8 cellular contexts compared by ENCODE assay signal in the genomic region with DNA sequence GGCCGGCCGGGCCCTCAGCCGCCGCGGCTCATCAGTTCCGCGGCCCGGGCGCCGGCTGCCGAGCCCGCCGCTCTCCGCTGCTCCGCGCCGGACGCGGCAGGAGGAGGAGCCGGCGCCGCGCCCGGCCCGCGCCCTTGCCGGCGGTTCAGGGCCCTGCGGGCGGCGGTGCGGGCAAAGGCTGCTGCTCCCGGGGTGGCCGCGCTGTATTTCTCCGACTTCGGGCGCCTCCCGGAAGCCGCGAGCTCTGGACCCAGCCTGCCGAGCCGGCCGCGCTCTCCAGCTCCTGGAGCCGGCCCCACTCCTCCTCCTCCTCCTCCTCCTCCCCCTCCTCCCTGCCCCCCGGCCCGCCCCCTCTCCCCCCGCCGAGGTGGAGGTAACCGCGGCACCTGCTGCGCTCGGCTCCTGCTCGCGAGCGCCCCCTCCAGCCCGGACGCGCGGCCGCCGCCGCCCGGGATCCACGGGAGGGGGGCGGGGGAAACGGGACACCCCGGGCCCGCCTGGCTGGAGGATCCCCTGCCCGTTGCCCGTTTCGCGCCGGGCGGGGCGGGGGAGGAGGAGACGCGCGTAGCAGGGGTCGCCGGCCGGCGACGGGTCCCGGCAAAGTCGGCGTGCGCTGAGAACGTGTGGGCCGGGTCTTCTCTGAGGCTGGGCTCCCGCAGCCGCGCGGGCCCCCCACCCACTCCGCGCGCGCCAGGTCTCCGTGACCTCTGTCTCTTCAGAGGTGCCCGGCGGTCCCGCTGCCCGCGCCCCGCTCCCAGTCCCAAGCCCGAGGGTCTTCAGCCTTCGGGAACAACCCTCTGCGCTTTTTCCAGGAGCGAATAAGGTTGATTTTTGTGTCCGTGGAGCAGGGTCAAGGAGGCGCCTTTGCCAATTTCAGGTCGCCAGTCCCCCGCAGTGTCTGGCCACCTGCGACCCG. TPM values are rescaled to one million over a fixed set of nuclear protein-coding genes. Genes with fewer than 3 reads are reported as not detected.
DNase-seq lines count a peak whose midpoint lies in the region; ATAC-seq, FAIRE-seq and TF ChIP-seq lines count a peak whose summit lies in the region.

TSS of gene SLC22A23 (minus strand) at position 257 of the 916 bp plus-strand sequence. CDS start 491 bp downstream, outside the sequence.

- peak within 1 kb of the TSS; percentile 15 for H3K27ac Mint-ChIP-seq in activated naive CD8-positive, alpha-beta T cell treated with anti-CD3 and anti-CD28 coated beads for 36 hours

- intact Hi-C loops in left cardiac atrium (cut with DNase I), result loop anchor here in 1 of 2 donors (10.0 kb wide), 2 partner anchors 162 to 278 kb away; no protein-coding TSS in a partner anchor
- intact Hi-C loops in posterior cingulate gyrus (cut with DNase I), result loop anchor here (5.0 to 10.0 kb wide), 2 partner anchors 175 to 278 kb away; no protein-coding TSS in a partner anchor
- intact Hi-C loops in transverse colon (cut with DNase I; ENCODE audit: low total_unique reads), result loop anchor here (10.0 kb wide), 1 partner anchor 102 kb away; no protein-coding TSS in a partner anchor

- in situ Hi-C loops in transverse colon (cut with MboI; ENCODE audit: low pct_ligation_motif_present in 1 of 4, low pct_unique_long_range_greater_than_20kb in 1 of 4, low sequenced_read_pairs in 3 of 4), result loop anchor here (10.0 to 25.0 kb wide), 3 partner anchors 170 to 280 kb away; no protein-coding TSS in a partner anchor

- TF ChIP-seq CTCF in transverse colon (IDR thresholded peaks at IDR 0.05), result peak; percentile 20 to 90 (median 71)

- H3K4me3 ChIP-seq in SJSA1, result peak within 1 kb of the TSS; percentile 45
- H3K4me3 ChIP-seq in transverse colon, result peak within 1 kb of the TSS; percentile 51 to 83 (median 73)

- H3K9me3 ChIP-seq in SJSA1 (replicated peaks) (no peaks in the 10 kb centered on the region; the same call in 1 of the 2 replicates), transverse colon (no peaks in the 10 kb centered on the region)

- H3K36me3 ChIP-seq in SJSA1 (no peaks in the 10 kb centered on the region), transverse colon (no peaks in the 10 kb centered on the region)

- peak within 1 kb of the TSS; percentile 66 for H3K4me3 Mint-ChIP-seq in activated naive CD8-positive, alpha-beta T cell treated with anti-CD3 and anti-CD28 coated beads for 36 hours

- no peaks in the 10 kb centered on the region for H3K9me3 Mint-ChIP-seq in activated naive CD8-positive, alpha-beta T cell treated with anti-CD3 and anti-CD28 coated beads for 36 hours

- ATAC-seq in left cardiac atrium, result peak; percentile 85 to 89
- no peak for ATAC-seq in HG02981 (IDR thresholded peaks at IDR 0.05; ENCODE audit: unreplicated experiment)

- peaks cover 21% of the 10 kb centered on the region for H3K4me1 ChIP-seq in SJSA1 (replicated peaks)
- H3K4me1 ChIP-seq in transverse colon, result peaks cover 0 to 28% (median 15%) of the 10 kb centered on the region in 4 donors

- WGBS in transverse colon (ENCODE audit: low coverage in 1 of 2), 2 donors, result 3% methylated on average over 23 of the region's 116 CpGs; no CpG with 5 or more reads in 1 of the 2 donors

- TF ChIP-seq POLR2A in GM12891 (IDR thresholded peaks at IDR 0.05; ENCODE audit: low read depth, low read length), result no peak
- peak; percentile 11 for TF ChIP-seq POLR2A in transverse colon (IDR thresholded peaks at IDR 0.05)

- FAIRE-seq in GM12891 (lab: Jason Lieb, UNC), result no peak

- H3K36me3 Mint-ChIP-seq in activated naive CD8-positive, alpha-beta T cell treated with anti-CD3 and anti-CD28 coated beads for 36 hours, result no peaks in the 10 kb centered on the region

- no peak for TF ChIP-seq EP300 in transverse colon (IDR thresholded peaks at IDR 0.05; ENCODE audit: low read depth)

- peaks cover 10% of the 10 kb centered on the region for H3K4me1 Mint-ChIP-seq in activated naive CD8-positive, alpha-beta T cell treated with anti-CD3 and anti-CD28 coated beads for 36 hours

- no peak within 1 kb of the TSS for H3K27ac ChIP-seq in SJSA1
- H3K27ac ChIP-seq in transverse colon, result peak within 1 kb of the TSS; percentile 81 to 88 (median 88)

- DNase-seq in GM12891 (ENCODE audit: insufficient read length, low spot score), result peak; percentile 92
- DNase-seq in HUDEP-2 (lab: John Stamatoyannopoulos, UW; ENCODE audit: unreplicated experiment in 76 of 76), result peak in 70 of 76 experiments; percentile 24 to 90 (median 75)
- peak in 1 of 2 experiments; percentile 53 for DNase-seq in SJSA1 (ENCODE audit: low read depth in 1 of 2, low spot score in 2 of 2)
- peak; percentile 71 for DNase-seq in activated naive CD8-positive, alpha-beta T cell treated with anti-CD3 and anti-CD28 coated beads for 36 hours
- peak; percentile 60 for DNase-seq in left cardiac atrium
- DNase-seq in posterior cingulate gyrus, result peak; percentile 53 to 95 (median 72)
- peak; percentile 85 for DNase-seq in transverse colon

- H3K27me3 Mint-ChIP-seq in activated naive CD8-positive, alpha-beta T cell treated with anti-CD3 and anti-CD28 coated beads for 36 hours, result peaks cover 27% of the 10 kb centered on the region

- H3K27me3 ChIP-seq in SJSA1 (replicated peaks) (peaks cover 24% of the 10 kb centered on the region), transverse colon (peaks cover 5% of the 10 kb centered on the region)

TF ChIP-seq in GM12891, 5 proteins besides CTCF, POLR2A, EP300 and RAD21:
- TF ChIP-seq PAX5 (IDR thresholded peaks at IDR 0.05; ENCODE audit: insufficient read depth, low read length, severe bottlenecking), result no peak
- no peak for TF ChIP-seq SPI1 (IDR thresholded peaks at IDR 0.05; ENCODE audit: low read depth, low read length)
- TF ChIP-seq POLR2AphosphoS5 (IDR thresholded peaks at IDR 0.05; ENCODE audit: low read depth, low read length), result no peak
- no peak for TF ChIP-seq TAF1 (IDR thresholded peaks at IDR 0.05; ENCODE audit: low read depth, low read length)
- TF ChIP-seq POU2F2 (IDR thresholded peaks at IDR 0.05; ENCODE audit: low read depth, low read length), result no peak

RNA-seq across cellular contexts. Expression of gene SLC22A23, which starts in this region (rescaled TPM):
- polyA plus RNA-seq in GM12891 (2012; ENCODE audit: low read depth, missing spikeins), result 2.4 TPM
- total RNA-seq in SJSA1 (2014; rRNA removed; shearing (Covaris generic)), result 0.53 and 2.7 TPM in 2 replicates
- total RNA-seq in activated naive CD8-positive, alpha-beta T cell treated with anti-CD3 and anti-CD28 coated beads for 36 hours, result under 1 TPM; 0.24 to 0.41 TPM
- total RNA-seq in left cardiac atrium (1 to 10 TPM; 4.3 to 5.5 TPM), transverse colon (100 to 1,000 TPM in 3 of 4 donors, 10 to 100 TPM in 1; 96.1 to 161 (median 117) TPM)

Comparison
In these comparisons a context has a peak if more than half of its experiments do, and no peak if none do; other contexts are left out.
1. RNA of gene SLC22A23 (total RNA-seq): 96.1 to 161 TPM in transverse colon; 4.3 to 5.5 TPM in left cardiac atrium, 0.53 to 2.7 TPM in SJSA1 and 0.24 to 0.41 TPM in activated naive CD8-positive, alpha-beta T cell treated with anti-CD3 and anti-CD28 coated beads for 36 hours; every median in the first group is over 10 times any median in the second.
2. Peak in DNase-seq in activated naive CD8-positive, alpha-beta T cell treated with anti-CD3 and anti-CD28 coated beads for 36 hours; RNA of the gene not detected or under 1 TPM.